In genomic region chr11:44538375-44539054, GRCh38 we compare ENCODE assay signal across 1 cellular context.
A peak's percentile ranks its signal among the peaks of the same experiment; 100 is the strongest.
TF ChIP-seq lines count a peak whose summit lies in the region.

No MANE protein-coding gene starts in this region.

TF ChIP-seq in K562, 482 proteins besides CTCF, POLR2A, EP300 and RAD21 (continued from another document):
- TF ChIP-seq CUX1 (CRISPR knock-in tag; IDR thresholded peaks at IDR 0.05): no peak
- peak; percentile 39; the same call in 1 of the 2 replicates for TF ChIP-seq RBFOX2 (IDR thresholded peaks at IDR 0.05; ENCODE audit: low read depth, low read length)
- 0 out of 2 replicates have a peak, but pooled peaks have one; percentile 31 for TF ChIP-seq ZNF511 (CRISPR knock-in tag; IDR thresholded peaks at IDR 0.05)
- TF ChIP-seq L3MBTL2 (IDR thresholded peaks at IDR 0.05): peak; percentile 56; the same call in 1 of the 2 replicates
- no peak for TF ChIP-seq ZNF444 (CRISPR knock-in tag; IDR thresholded peaks at IDR 0.05)
- no peak for TF ChIP-seq POLR3A (IDR thresholded peaks at IDR 0.05; ENCODE audit: borderline replicate concordance, extremely low read depth, insufficient read depth, insufficient read length)
- TF ChIP-seq ATF1 (CRISPR knock-in tag; IDR thresholded peaks at IDR 0.05): no peak
- peak; percentile 24; the same call in 1 of the 2 replicates for TF ChIP-seq ATF1 (tag; IDR thresholded peaks at IDR 0.05)
- TF ChIP-seq ZNF699 (CRISPR knock-in tag; IDR thresholded peaks at IDR 0.05; ENCODE audit: insufficient replicate concordance): no peak
- no peak for TF ChIP-seq SETDB1 (IDR thresholded peaks at IDR 0.05; ENCODE audit: low read length)
- TF ChIP-seq TRIM28 (IDR thresholded peaks at IDR 0.05): peak; percentile 16; the same call in 1 of the 2 replicates
- 0 out of 2 replicates have a peak, but pooled peaks have one; percentile 32 for TF ChIP-seq NCOA6 (IDR thresholded peaks at IDR 0.05)
- TF ChIP-seq ZNF592 (IDR thresholded peaks at IDR 0.05): peak; percentile 86
- TF ChIP-seq ZNF280A (IDR thresholded peaks at IDR 0.05; ENCODE audit: low read depth, partially characterized antibody): no peak
- TF ChIP-seq GATAD2A (IDR thresholded peaks at IDR 0.05): peak; percentile 51; the same call in 1 of the 2 replicates
- no peak for TF ChIP-seq NR2C1 (IDR thresholded peaks at IDR 0.05)
- TF ChIP-seq NR2C1 (tag; IDR thresholded peaks at IDR 0.05): 0 out of 2 replicates have a peak, but pooled peaks have one; percentile 24
- TF ChIP-seq SMC3 (conservative IDR thresholded peaks at IDR 0.05; ENCODE audit: insufficient read depth, low read depth, low read length): peak; percentile 99
- 0 out of 2 replicates have a peak, but pooled peaks have one; percentile 15 for TF ChIP-seq TARDBP (IDR thresholded peaks at IDR 0.05)
- no peak for TF ChIP-seq NR4A1 (CRISPR knock-in tag; IDR thresholded peaks at IDR 0.05)
- TF ChIP-seq NR4A1 (tag; IDR thresholded peaks at IDR 0.05): 0 out of 2 replicates have a peak, but pooled peaks have one; percentile 30
- TF ChIP-seq NFIC (IDR thresholded peaks at IDR 0.05): peak; percentile 60
- no peak for TF ChIP-seq CREB5 (CRISPR knock-in tag; IDR thresholded peaks at IDR 0.05)
- TF ChIP-seq CREBBP (IDR thresholded peaks at IDR 0.05; ENCODE audit: low read depth, low read length): no peak
- no peak for TF ChIP-seq ZNF280B (CRISPR knock-in tag; IDR thresholded peaks at IDR 0.05)
- TF ChIP-seq ZFX (CRISPR knock-in tag; IDR thresholded peaks at IDR 0.05): peak; percentile 55
- TF ChIP-seq HNRNPL (IDR thresholded peaks at IDR 0.05; ENCODE audit: low read depth, low read length): no peak
- no peak for TF ChIP-seq ZNF586 (CRISPR knock-in tag; conservative IDR thresholded peaks at IDR 0.05)
- 0 out of 2 replicates have a peak, but pooled peaks have one; percentile 34 for TF ChIP-seq ZNF24 (IDR thresholded peaks at IDR 0.05)
- TF ChIP-seq RB1 (IDR thresholded peaks at IDR 0.05; ENCODE audit: low read depth): peak; percentile 83
- 0 out of 4 replicates have a peak, but pooled peaks of 1 of the 2 experiments have one; percentile 22 for TF ChIP-seq TRIM24 (IDR thresholded peaks at IDR 0.05)
- 0 out of 2 replicates have a peak, but pooled peaks have one; percentile 17 for TF ChIP-seq ARID1B (IDR thresholded peaks at IDR 0.05)
- TF ChIP-seq BRD9 (IDR thresholded peaks at IDR 0.05; ENCODE audit: low read depth, partially characterized antibody): no peak
- TF ChIP-seq ESRRA (IDR thresholded peaks at IDR 0.05; ENCODE audit: borderline replicate concordance, low read depth): 0 out of 2 replicates have a peak, but pooled peaks have one; percentile 22
